In the genomic region with DNA sequence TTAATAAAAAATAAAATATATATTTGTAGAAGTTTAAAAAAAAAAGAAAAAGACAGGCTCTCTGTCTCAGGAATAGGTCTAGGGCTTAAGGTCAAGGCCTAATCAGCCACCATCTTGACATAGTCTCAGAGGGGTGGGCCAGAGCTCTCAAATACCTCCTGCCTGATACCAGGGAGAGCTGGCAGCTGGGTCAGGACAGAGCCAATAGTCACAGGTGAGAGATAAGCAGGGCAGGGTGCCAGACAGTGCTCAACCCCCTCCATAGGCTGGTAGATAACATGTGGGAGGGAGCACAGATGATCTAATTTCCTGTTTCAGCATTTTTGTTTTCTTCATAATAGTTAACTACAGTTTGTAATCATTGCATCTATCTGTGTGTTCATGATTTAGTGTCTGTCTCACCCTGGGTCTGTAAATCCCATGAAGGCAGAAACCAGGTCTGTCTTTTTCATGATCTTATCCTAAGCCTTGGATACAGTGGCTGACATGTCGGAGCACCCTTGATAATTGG, we compare ENCODE assay signal across 14 cellular contexts.
DNase-seq lines count a peak whose midpoint lies in the region; ATAC-seq, FAIRE-seq and TF ChIP-seq lines count a peak whose summit lies in the region.
"Had no signal": no experiment of that assay in that cellular context is flagged by ENCODE, and none has a peak within 500 bp of the region (broad histone marks: within the 10 kb centered on the region; RNA-seq: fewer than 3 reads in every experiment).

No MANE protein-coding gene starts in this region.

- POLR2A ChIA-PET in SK-N-SH (lab: Yijun Ruan, JAX), result no interaction called here

- no peak overlapping the region for H3K4me3 ChIP-seq in SK-N-SH (ENCODE audit: low read depth in 2 of 2, low read length in 1 of 2)
- H3K4me3 ChIP-seq in pancreas, result no peak overlapping the region
- H3K4me3 ChIP-seq: BLaER1 treated with 17β-estradiol and CSF1 and Interleukin-3, amounts not matched to agents 10 nM and 100 nM had no signal

- no peaks in the 10 kb centered on the region for H3K9me2 ChIP-seq in SK-N-SH

- peak; percentile 26 for DNase-seq in DMS 273 (lab: John Stamatoyannopoulos, UW; ENCODE audit: unreplicated experiment)
- no peak for DNase-seq in DMS 273 treated with DMSO at 0.1 percent for 48 hours (lab: John Stamatoyannopoulos, UW)
- DNase-seq in SK-N-SH, result peak; percentile 38
- peak; percentile 18 for DNase-seq in RPMI8226
- DNase-seq in pancreas, result peak in 5 of 6 donors; percentile 61 to 86 (median 79)
- no peak for DNase-seq in SKM-1 treated with dmso at 0.1 percent for 144 hours (lab: John Stamatoyannopoulos, UW; ENCODE audit: unreplicated experiment)
- no peak for DNase-seq in GDM1 (lab: John Stamatoyannopoulos, UW)
- DNase-seq: NCI-H526 treated with DMSO at 0.1 percent for 48 hours had no signal

- H3K36me3 ChIP-seq in SK-N-SH (replicated peaks in 1 of 2; ENCODE audit: control insufficient read depth in 1 of 2, insufficient read depth in 2 of 2, low read length in 1 of 2) (no peaks in the 10 kb centered on the region), pancreas (no peaks in the 10 kb centered on the region)
- H3K36me3 ChIP-seq: BLaER1 treated with 17β-estradiol and CSF1 and Interleukin-3, amounts not matched to agents 10 nM and 100 nM had no signal

- ATAC-seq in SK-N-SH treated with all-trans-retinoic acid at 6 μM for 48 hours (no peak), pancreas (peak; percentile 67 to 99 (median 94))
- ATAC-seq: HepG2 had no signal

- H3K27me3 ChIP-seq in SK-N-SH (ENCODE audit: insufficient read depth), result no peaks in the 10 kb centered on the region
- H3K27me3 ChIP-seq in pancreas, result no peaks in the 10 kb centered on the region
- H3K27me3 ChIP-seq: BLaER1 treated with 17β-estradiol and CSF1 and Interleukin-3, amounts not matched to agents 10 nM and 100 nM had no signal

- H3K4me2 ChIP-seq in SK-N-SH, result no peak overlapping the region
- H3K4me2 ChIP-seq: BLaER1 treated with 17β-estradiol and CSF1 and Interleukin-3, amounts not matched to agents 10 nM and 100 nM; KMS-11 had no signal

- H3F3A ChIP-seq in SK-N-SH (replicated peaks; ENCODE audit: insufficient read depth), result no peaks in the 10 kb centered on the region

- TF ChIP-seq EP300 in SK-N-SH (IDR thresholded peaks at IDR 0.05; ENCODE audit: borderline replicate concordance in 1 of 2, low read depth in 1 of 2, low read length in 1 of 2), result peak in 1 of 2 experiments; percentile 26; a peak in 1 of 4 replicates

- H3K9me3 ChIP-seq in SK-N-SH (no peaks in the 10 kb centered on the region), pancreas (no peaks in the 10 kb centered on the region)
- H3K9me3 ChIP-seq: BLaER1 treated with 17β-estradiol and CSF1 and Interleukin-3, amounts not matched to agents 10 nM and 100 nM had no signal

- TF ChIP-seq CTCF in SK-N-SH (IDR thresholded peaks at IDR 0.05), result no peak
- TF ChIP-seq CTCF in pancreas (IDR thresholded peaks at IDR 0.05), result no peak

- intact Hi-C loops in pancreas (cut with DNase I), result no loop called here

- FAIRE-seq in pancreas (lab: Jason Lieb, UNC), result no peak
- FAIRE-seq: H54, HepG2 had no signal

- CTCF ChIA-PET in SK-N-SH (lab: Yijun Ruan, JAX), result interaction anchor here (1.3 kb wide), 1 partner anchor 481 kb away, joined by 3 read pairs; no protein-coding TSS in a partner anchor

- WGBS in SK-N-SH (ENCODE audit: low lambda C conversion rate), result 24% methylated on average over 1 of the region's 1 CpG
- 40 to 50% methylated on average over 1 of the region's 1 CpG for WGBS in pancreas, 2 donors

- no peaks in the 10 kb centered on the region for H3K79me2 ChIP-seq in SK-N-SH (ENCODE audit: insufficient read depth)

- no peak overlapping the region for H3K9ac ChIP-seq in SK-N-SH
- H3K9ac ChIP-seq: BLaER1 treated with 17β-estradiol and CSF1 and Interleukin-3, amounts not matched to agents 10 nM and 100 nM; KMS-11 had no signal

- H3K4me1 ChIP-seq in SK-N-SH (ENCODE audit: control insufficient read depth in 1 of 2, insufficient read depth in 2 of 2, low read depth in 1 of 2, low read length in 1 of 2), result peaks cover 0 to 8% of the 10 kb centered on the region in 2 experiments; a peak in 2 of 4 replicates
- no peaks in the 10 kb centered on the region for H3K4me1 ChIP-seq in pancreas

- H3K27ac ChIP-seq in SK-N-SH (ENCODE audit: low read depth in 2 of 2, low read length in 1 of 2), result no peak overlapping the region; a peak in 1 of 4 replicates
- no peak overlapping the region for H3K27ac ChIP-seq in pancreas
- H3K27ac ChIP-seq: 22Rv1; BLaER1 treated with 17β-estradiol and CSF1 and Interleukin-3, amounts not matched to agents 10 nM and 100 nM; KMS-11 had no signal

- no peak for TF ChIP-seq RAD21 in SK-N-SH (IDR thresholded peaks at IDR 0.05; ENCODE audit: low read length)

- H4K20me1 ChIP-seq in SK-N-SH (ENCODE audit: insufficient read depth), result no peaks in the 10 kb centered on the region
- H4K20me1 ChIP-seq: BLaER1 treated with 17β-estradiol and CSF1 and Interleukin-3, amounts not matched to agents 10 nM and 100 nM had no signal

- H2AFZ ChIP-seq in SK-N-SH (ENCODE audit: low read depth), result no peak overlapping the region

TF ChIP-seq in SK-N-SH, 30 proteins besides CTCF, POLR2A, EP300 and RAD21:
- peak; percentile 38; the same call in 1 of the 2 replicates for TF ChIP-seq RCOR1 (IDR thresholded peaks at IDR 0.05; ENCODE audit: low read length)
- no peak for TF ChIP-seq POLR2AphosphoS5 (IDR thresholded peaks at IDR 0.05; ENCODE audit: low read depth, low read length)
- peak; percentile 76 for TF ChIP-seq GATA2 (CRISPR knock-in tag; IDR thresholded peaks at IDR 0.05)
- TF ChIP-seq FOSL2 (IDR thresholded peaks at IDR 0.05; ENCODE audit: borderline replicate concordance, low read depth), result no peak
TF ChIP-seq in SK-N-SH: peak in this region for 2.

TF ChIP-seq in SK-N-SH treated with all-trans-retinoic acid at 6 μM for 48 hours, 23 proteins besides CTCF, POLR2A, EP300 and RAD21 (continues in another document):
- TF ChIP-seq ISL1 (CRISPR knock-in tag; IDR thresholded peaks at IDR 0.05), result no peak
- TF ChIP-seq SNAI2 (CRISPR knock-in tag; IDR thresholded peaks at IDR 0.05), result no peak
- TF ChIP-seq, protein P1, sequence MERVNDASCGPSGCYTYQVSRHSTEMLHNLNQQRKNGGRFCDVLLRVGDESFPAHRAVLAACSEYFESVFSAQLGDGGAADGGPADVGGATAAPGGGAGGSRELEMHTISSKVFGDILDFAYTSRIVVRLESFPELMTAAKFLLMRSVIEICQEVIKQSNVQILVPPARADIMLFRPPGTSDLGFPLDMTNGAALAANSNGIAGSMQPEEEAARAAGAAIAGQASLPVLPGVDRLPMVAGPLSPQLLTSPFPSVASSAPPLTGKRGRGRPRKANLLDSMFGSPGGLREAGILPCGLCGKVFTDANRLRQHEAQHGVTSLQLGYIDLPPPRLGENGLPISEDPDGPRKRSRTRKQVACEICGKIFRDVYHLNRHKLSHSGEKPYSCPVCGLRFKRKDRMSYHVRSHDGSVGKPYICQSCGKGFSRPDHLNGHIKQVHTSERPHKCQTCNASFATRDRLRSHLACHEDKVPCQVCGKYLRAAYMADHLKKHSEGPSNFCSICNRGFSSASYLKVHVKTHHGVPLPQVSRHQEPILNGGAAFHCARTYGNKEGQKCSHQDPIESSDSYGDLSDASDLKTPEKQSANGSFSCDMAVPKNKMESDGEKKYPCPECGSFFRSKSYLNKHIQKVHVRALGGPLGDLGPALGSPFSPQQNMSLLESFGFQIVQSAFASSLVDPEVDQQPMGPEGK (CRISPR knock-in tag; IDR thresholded peaks at IDR 0.05; ENCODE audit: borderline replicate concordance), result no peak
- TF ChIP-seq ARNTL (CRISPR knock-in tag; IDR thresholded peaks at IDR 0.05; ENCODE audit: borderline replicate concordance, low read depth), result no peak
- TF ChIP-seq TCF4 (CRISPR knock-in tag; IDR thresholded peaks at IDR 0.05; ENCODE audit: borderline replicate concordance), result no peak
- no peak for TF ChIP-seq ZNF70 (CRISPR knock-in tag; IDR thresholded peaks at IDR 0.05)
- TF ChIP-seq, protein P2, sequence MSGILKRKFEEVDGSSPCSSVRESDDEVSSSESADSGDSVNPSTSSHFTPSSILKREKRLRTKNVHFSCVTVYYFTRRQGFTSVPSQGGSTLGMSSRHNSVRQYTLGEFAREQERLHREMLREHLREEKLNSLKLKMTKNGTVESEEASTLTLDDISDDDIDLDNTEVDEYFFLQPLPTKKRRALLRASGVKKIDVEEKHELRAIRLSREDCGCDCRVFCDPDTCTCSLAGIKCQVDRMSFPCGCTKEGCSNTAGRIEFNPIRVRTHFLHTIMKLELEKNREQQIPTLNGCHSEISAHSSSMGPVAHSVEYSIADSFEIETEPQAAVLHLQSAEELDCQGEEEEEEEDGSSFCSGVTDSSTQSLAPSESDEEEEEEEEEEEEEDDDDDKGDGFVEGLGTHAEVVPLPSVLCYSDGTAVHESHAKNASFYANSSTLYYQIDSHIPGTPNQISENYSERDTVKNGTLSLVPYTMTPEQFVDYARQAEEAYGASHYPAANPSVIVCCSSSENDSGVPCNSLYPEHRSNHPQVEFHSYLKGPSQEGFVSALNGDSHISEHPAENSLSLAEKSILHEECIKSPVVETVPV (CRISPR knock-in tag; IDR thresholded peaks at IDR 0.05), result no peak
- TF ChIP-seq GLIS3 (CRISPR knock-in tag; IDR thresholded peaks at IDR 0.05), result no peak
- TF ChIP-seq PPARA (CRISPR knock-in tag; IDR thresholded peaks at IDR 0.05; ENCODE audit: borderline replicate concordance), result no peak
- TF ChIP-seq OSR1 (CRISPR knock-in tag; IDR thresholded peaks at IDR 0.05), result no peak
- no peak for TF ChIP-seq BACH2 (CRISPR knock-in tag; IDR thresholded peaks at IDR 0.05; ENCODE audit: borderline replicate concordance)
- TF ChIP-seq, protein P3, sequence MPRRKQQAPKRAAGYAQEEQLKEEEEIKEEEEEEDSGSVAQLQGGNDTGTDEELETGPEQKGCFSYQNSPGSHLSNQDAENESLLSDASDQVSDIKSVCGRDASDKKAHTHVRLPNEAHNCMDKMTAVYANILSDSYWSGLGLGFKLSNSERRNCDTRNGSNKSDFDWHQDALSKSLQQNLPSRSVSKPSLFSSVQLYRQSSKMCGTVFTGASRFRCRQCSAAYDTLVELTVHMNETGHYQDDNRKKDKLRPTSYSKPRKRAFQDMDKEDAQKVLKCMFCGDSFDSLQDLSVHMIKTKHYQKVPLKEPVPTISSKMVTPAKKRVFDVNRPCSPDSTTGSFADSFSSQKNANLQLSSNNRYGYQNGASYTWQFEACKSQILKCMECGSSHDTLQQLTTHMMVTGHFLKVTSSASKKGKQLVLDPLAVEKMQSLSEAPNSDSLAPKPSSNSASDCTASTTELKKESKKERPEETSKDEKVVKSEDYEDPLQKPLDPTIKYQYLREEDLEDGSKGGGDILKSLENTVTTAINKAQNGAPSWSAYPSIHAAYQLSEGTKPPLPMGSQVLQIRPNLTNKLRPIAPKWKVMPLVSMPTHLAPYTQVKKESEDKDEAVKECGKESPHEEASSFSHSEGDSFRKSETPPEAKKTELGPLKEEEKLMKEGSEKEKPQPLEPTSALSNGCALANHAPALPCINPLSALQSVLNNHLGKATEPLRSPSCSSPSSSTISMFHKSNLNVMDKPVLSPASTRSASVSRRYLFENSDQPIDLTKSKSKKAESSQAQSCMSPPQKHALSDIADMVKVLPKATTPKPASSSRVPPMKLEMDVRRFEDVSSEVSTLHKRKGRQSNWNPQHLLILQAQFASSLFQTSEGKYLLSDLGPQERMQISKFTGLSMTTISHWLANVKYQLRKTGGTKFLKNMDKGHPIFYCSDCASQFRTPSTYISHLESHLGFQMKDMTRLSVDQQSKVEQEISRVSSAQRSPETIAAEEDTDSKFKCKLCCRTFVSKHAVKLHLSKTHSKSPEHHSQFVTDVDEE (CRISPR knock-in tag; IDR thresholded peaks at IDR 0.05), result no peak

Comparison
In these comparisons a context has a peak if more than half of its experiments do, and no peak if none do; other contexts are left out.
1. DNase-seq: peak in DMS 273 (single experiment), SK-N-SH (single experiment), RPMI8226 (single experiment) and pancreas (5 of 6); none in DMS 273 treated with DMSO at 0.1 percent for 48 hours (single experiment), SKM-1 treated with dmso at 0.1 percent for 144 hours (single experiment) and GDM1 (single experiment).